In the genomic region with DNA sequence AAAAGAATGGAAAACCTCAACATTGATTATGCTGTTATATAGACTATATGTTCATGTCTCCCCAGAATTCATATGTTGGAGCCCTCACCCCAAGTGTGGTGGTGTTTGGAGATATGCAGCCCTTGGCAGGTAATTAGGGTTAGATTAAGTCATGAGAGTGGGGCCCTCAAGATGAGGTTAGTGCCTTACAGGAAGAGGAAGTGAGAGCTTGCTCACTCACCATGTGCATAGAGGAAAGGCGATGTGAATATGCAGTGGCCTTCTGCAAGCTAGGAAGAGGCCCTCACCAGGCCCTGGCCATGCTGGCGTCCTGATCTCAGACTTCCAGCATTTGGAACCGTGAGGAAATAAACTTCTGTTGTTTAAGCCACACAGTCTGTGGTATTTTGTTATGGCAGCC, we compare ENCODE assay signal across 9 cellular contexts. TPM values are rescaled to one million over a fixed set of nuclear protein-coding genes. Genes with fewer than 3 reads are reported as not detected.
DNase-seq lines count a peak whose midpoint lies in the region; ATAC-seq, FAIRE-seq and TF ChIP-seq lines count a peak whose summit lies in the region.
"Had no signal": no experiment of that assay in that cellular context is flagged by ENCODE, and none has a peak within 500 bp of the region (broad histone marks: within the 10 kb centered on the region; RNA-seq: fewer than 3 reads in every experiment).

No MANE protein-coding gene starts in this region.

- peak; percentile 71 for FAIRE-seq in GM12891 (lab: Jason Lieb, UNC)

- CTCF ChIA-PET in activated CD8-positive, alpha-beta T cell treated with anti-CD3 and anti-CD28 coated beads, Interleukin-2, amount 10 ng/mL, durations not matched to agents 7 days and 5 days (lab: Charles Lee): no interaction called here

- no peak for TF ChIP-seq POLR2A in GM12891 (IDR thresholded peaks at IDR 0.05; ENCODE audit: low read depth, low read length)

- H3K27ac Mint-ChIP-seq in activated CD8-positive, alpha-beta T cell treated with anti-CD3 and anti-CD28 coated beads, Interleukin-2, amount 10 ng/mL, durations not matched to agents 7 days and 5 days: peak overlapping the region; percentile 64

- POLR2A ChIA-PET in activated CD8-positive, alpha-beta T cell treated with anti-CD3 and anti-CD28 coated beads, Interleukin-2, amount 10 ng/mL, durations not matched to agents 7 days and 5 days (lab: Charles Lee): no interaction called here

- H3K9me3 Mint-ChIP-seq in activated CD8-positive, alpha-beta T cell treated with anti-CD3 and anti-CD28 coated beads, Interleukin-2, amount 10 ng/mL, durations not matched to agents 7 days and 5 days (ENCODE audit: insufficient read depth): peaks cover 23% of the 10 kb centered on the region

- DNase-seq in GM12891 (ENCODE audit: insufficient read length, low spot score) (no peak), SHP77 treated with DMSO at 0.1 percent for 48 hours (lab: John Stamatoyannopoulos, UW) (no peak), AG08396 (ENCODE audit: low spot score) (no peak), posterior cingulate gyrus (no peak)
- DNase-seq in activated CD8-positive, alpha-beta T cell treated with anti-CD3 and anti-CD28 coated beads, Interleukin-2, amount 10 ng/mL, durations not matched to agents 7 days and 5 days: no peak
- DNase-seq in activated effector memory CD4-positive, alpha-beta T cell treated with Interleukin-2 at 50 U/mL for 16 hours: no peak
- DNase-seq: kidney glomerular epithelial cell had no signal

- H3K36me3 Mint-ChIP-seq in activated CD8-positive, alpha-beta T cell treated with anti-CD3 and anti-CD28 coated beads, Interleukin-2, amount 10 ng/mL, durations not matched to agents 7 days and 5 days (ENCODE audit: low read depth): peaks cover 96% of the 10 kb centered on the region

- peaks cover 25% of the 10 kb centered on the region for H3K4me1 Mint-ChIP-seq in activated CD8-positive, alpha-beta T cell treated with anti-CD3 and anti-CD28 coated beads, Interleukin-2, amount 10 ng/mL, durations not matched to agents 7 days and 5 days (ENCODE audit: low read depth)

- intact Hi-C loops in posterior cingulate gyrus (cut with DNase I): no loop called here

- H3K27me3 Mint-ChIP-seq in activated CD8-positive, alpha-beta T cell treated with anti-CD3 and anti-CD28 coated beads, Interleukin-2, amount 10 ng/mL, durations not matched to agents 7 days and 5 days (ENCODE audit: low read depth): no peaks in the 10 kb centered on the region

- ATAC-seq in GM21360 (IDR thresholded peaks at IDR 0.05; ENCODE audit: unreplicated experiment) (peak; percentile 89), HG03354 (IDR thresholded peaks at IDR 0.05; ENCODE audit: poor library complexity, severe bottlenecking, unreplicated experiment) (peak; percentile 80)
- no peak for ATAC-seq in activated CD8-positive, alpha-beta T cell treated with anti-CD3 and anti-CD28 coated beads, Interleukin-2, amount 10 ng/mL, durations not matched to agents 7 days and 5 days

- no peak overlapping the region for H3K4me3 Mint-ChIP-seq in activated CD8-positive, alpha-beta T cell treated with anti-CD3 and anti-CD28 coated beads, Interleukin-2, amount 10 ng/mL, durations not matched to agents 7 days and 5 days

TF ChIP-seq in GM12891, 5 proteins besides CTCF, POLR2A, EP300 and RAD21:
- TF ChIP-seq POLR2AphosphoS5 (IDR thresholded peaks at IDR 0.05; ENCODE audit: low read depth, low read length) (no peak), TAF1 (IDR thresholded peaks at IDR 0.05; ENCODE audit: low read depth, low read length) (no peak), PAX5 (IDR thresholded peaks at IDR 0.05; ENCODE audit: insufficient read depth, low read length, severe bottlenecking) (no peak), POU2F2 (IDR thresholded peaks at IDR 0.05; ENCODE audit: low read depth, low read length) (peak; percentile 76), SPI1 (IDR thresholded peaks at IDR 0.05; ENCODE audit: low read depth, low read length) (peak; percentile 93)
TF ChIP-seq in GM12891: peak in this region for 2.

RNA-seq across cellular contexts. Expression of gene ZNF33A, which starts 14.8 kb away (rescaled TPM):
- 5.4 TPM for polyA plus RNA-seq in GM12891 (2012; ENCODE audit: low read depth, missing spikeins)
- total RNA-seq in activated CD8-positive, alpha-beta T cell treated with anti-CD3 and anti-CD28 coated beads, Interleukin-2, amount 10 ng/mL, durations not matched to agents 7 days and 5 days: 10 to 100 TPM; 26.1 to 26.6 TPM

RNA-seq across cellular contexts. Expression of gene ZNF25, which starts 48.8 kb away (rescaled TPM):
- 2.2 TPM for polyA plus RNA-seq in GM12891 (2012; ENCODE audit: low read depth, missing spikeins)
- total RNA-seq in activated CD8-positive, alpha-beta T cell treated with anti-CD3 and anti-CD28 coated beads, Interleukin-2, amount 10 ng/mL, durations not matched to agents 7 days and 5 days: 1 to 10 TPM; 4.4 to 5.0 TPM
